In genomic region chr19:11202488-11203193, GRCh38 we compare ENCODE assay signal across 14 cellular contexts. TPM values are rescaled to one million over a fixed set of nuclear protein-coding genes. Genes with fewer than 3 reads are reported as not detected.
A peak's percentile ranks its signal among the peaks of the same experiment; 100 is the strongest.
DNase-seq lines count a peak whose midpoint lies in the region; ATAC-seq and TF ChIP-seq lines count a peak whose summit lies in the region.
"Had no signal": no experiment of that assay in that cellular context is flagged by ENCODE, and none has a peak within 500 bp of the region (broad histone marks: within the 10 kb centered on the region; RNA-seq: fewer than 3 reads in every experiment).

No MANE protein-coding gene starts in this region.

- peak overlapping the region; percentile 54 for H3K4me3 ChIP-seq in left ventricle myocardium inferior
- no peak overlapping the region for H3K4me3 ChIP-seq in psoas muscle

- H3K4me1 ChIP-seq in left ventricle myocardium inferior: peaks cover 57% of the 10 kb centered on the region
- H3K4me1 ChIP-seq in psoas muscle: peaks cover 8% of the 10 kb centered on the region

- H3K27ac Mint-ChIP-seq in activated CD8-positive, alpha-beta T cell treated with anti-CD3 and anti-CD28 coated beads for 36 hours: no peak overlapping the region
- H3K27ac Mint-ChIP-seq: activated CD4-positive, alpha-beta T cell treated with anti-CD3 and anti-CD28 coated beads for 36 hours; natural killer cell treated with Interleukin-12 subunit alpha and Interleukin-12 subunit beta and Interleukin-15 and Interleukin-18, amount 100 ng/mL, for 72 hours had no signal

- DNase-seq in Right ventricle myocardium inferior (ENCODE audit: missing footprints) (peak; percentile 67), cardiac septum (ENCODE audit: low spot score) (no peak), left ventricle myocardium inferior (no peak), psoas muscle (peak in 1 of 2 donors; percentile 47), NCI-H128 (lab: John Stamatoyannopoulos, UW; ENCODE audit: unreplicated experiment) (no peak), hippocampal formation (lab: John Stamatoyannopoulos, UW) (no peak)
- DNase-seq in activated CD8-positive, alpha-beta T cell treated with anti-CD3 and anti-CD28 coated beads for 36 hours: no peak
- DNase-seq: activated CD4-positive, alpha-beta T cell treated with anti-CD3 and anti-CD28 coated beads for 36 hours; NCI-H1436; NCI-H526 treated with DMSO at 0.1 percent for 48 hours had no signal

- H3K4me1 Mint-ChIP-seq in activated CD8-positive, alpha-beta T cell treated with anti-CD3 and anti-CD28 coated beads for 36 hours (ENCODE audit: low read depth): no peaks in the 10 kb centered on the region

- H3K27me3 Mint-ChIP-seq in activated CD8-positive, alpha-beta T cell treated with anti-CD3 and anti-CD28 coated beads for 36 hours: peaks cover 2% of the 10 kb centered on the region

- ATAC-seq in Right ventricle myocardium inferior: no peak
- no peak for ATAC-seq in psoas muscle
- no peak for ATAC-seq in HG02759 (IDR thresholded peaks at IDR 0.05; ENCODE audit: unreplicated experiment)
- ATAC-seq in activated CD8-positive, alpha-beta T cell treated with anti-CD3 and anti-CD28 coated beads for 36 hours: no peak
- ATAC-seq: activated CD4-positive, alpha-beta T cell treated with anti-CD3 and anti-CD28 coated beads for 36 hours; natural killer cell treated with Interleukin-12 subunit alpha and Interleukin-12 subunit beta and Interleukin-15 and Interleukin-18, amount 100 ng/mL, for 72 hours had no signal

- H3K9me3 Mint-ChIP-seq in activated CD8-positive, alpha-beta T cell treated with anti-CD3 and anti-CD28 coated beads for 36 hours: no peaks in the 10 kb centered on the region
- H3K9me3 Mint-ChIP-seq: natural killer cell treated with Interleukin-12 subunit alpha and Interleukin-12 subunit beta and Interleukin-15 and Interleukin-18, amount 100 ng/mL, for 72 hours had no signal

- peaks cover 53% of the 10 kb centered on the region for H3K36me3 ChIP-seq in left ventricle myocardium inferior
- H3K36me3 ChIP-seq in psoas muscle (ENCODE audit: insufficient read depth in 1 of 2, low read depth in 1 of 2): peaks cover 0 to 4% of the 10 kb centered on the region in 2 donors

- no peaks in the 10 kb centered on the region for H3K27me3 ChIP-seq in left ventricle myocardium inferior (ENCODE audit: low read depth)
- H3K27me3 ChIP-seq in psoas muscle (ENCODE audit: insufficient read depth in 3 of 3, low read length in 2 of 3): no peaks in the 10 kb centered on the region

- H3K4me3 Mint-ChIP-seq in activated CD8-positive, alpha-beta T cell treated with anti-CD3 and anti-CD28 coated beads for 36 hours: no peak overlapping the region
- H3K4me3 Mint-ChIP-seq: activated CD4-positive, alpha-beta T cell treated with anti-CD3 and anti-CD28 coated beads for 36 hours; natural killer cell treated with Interleukin-12 subunit alpha and Interleukin-12 subunit beta and Interleukin-15 and Interleukin-18, amount 100 ng/mL, for 72 hours had no signal

- WGBS in psoas muscle, 3 donors: 87 to 94% (median 88%) methylated on average over 20 of the region's 20 CpGs

- CTCF ChIA-PET in activated CD8-positive, alpha-beta T cell treated with anti-CD3 and anti-CD28 coated beads for 36 hours (lab: Charles Lee): interaction anchor here (0.8 to 1.2 kb wide), 3 partner anchors 17 to 66 kb away, joined by 3 to 4 read pairs (median 3); no protein-coding TSS in a partner anchor

- H3K36me3 Mint-ChIP-seq in activated CD8-positive, alpha-beta T cell treated with anti-CD3 and anti-CD28 coated beads for 36 hours (ENCODE audit: low read depth): no peaks in the 10 kb centered on the region
- H3K36me3 Mint-ChIP-seq: natural killer cell treated with Interleukin-12 subunit alpha and Interleukin-12 subunit beta and Interleukin-15 and Interleukin-18, amount 100 ng/mL, for 72 hours had no signal

- intact Hi-C loops in Right ventricle myocardium inferior (cut with DNase I): loop anchor here (1.0 to 5.0 kb wide), 2 partner anchors 64 to 165 kb away; no protein-coding TSS in a partner anchor
- intact Hi-C loops in cardiac septum (cut with DNase I): loop anchor here (1.0 to 10.0 kb wide), 2 partner anchors 64 to 168 kb away; no protein-coding TSS in a partner anchor
- intact Hi-C loops in left ventricle myocardium inferior (cut with micrococcal nuclease): loop anchor here (5.0 kb wide), 1 partner anchor 65 kb away; no protein-coding TSS in a partner anchor
- intact Hi-C loops in psoas muscle (cut with DNase I): loop anchor here (1.0 to 2.0 kb wide), 2 partner anchors 64 kb away; no protein-coding TSS in a partner anchor
- intact Hi-C loops in activated CD8-positive, alpha-beta T cell treated with anti-CD3 and anti-CD28 coated beads for 36 hours (cut with micrococcal nuclease): loop anchor here (5.0 kb wide), 1 partner anchor 65 kb away; no protein-coding TSS in a partner anchor

- H3K9me3 ChIP-seq in left ventricle myocardium inferior (replicated peaks): no peaks in the 10 kb centered on the region
- no peaks in the 10 kb centered on the region for H3K9me3 ChIP-seq in psoas muscle

- H3K27ac ChIP-seq in left ventricle myocardium inferior (replicated peaks) (peak overlapping the region; percentile 95), psoas muscle (peak overlapping the region; percentile 67)

- POLR2A ChIA-PET in activated CD8-positive, alpha-beta T cell treated with anti-CD3 and anti-CD28 coated beads for 36 hours (lab: Charles Lee): no interaction called here

- TF ChIP-seq CTCF in left ventricle myocardium inferior (IDR thresholded peaks at IDR 0.05; ENCODE audit: borderline replicate concordance): no peak
- TF ChIP-seq CTCF in psoas muscle (IDR thresholded peaks at IDR 0.05): no peak
- no peak for TF ChIP-seq CTCF in activated CD8-positive, alpha-beta T cell treated with anti-CD3 and anti-CD28 coated beads for 36 hours (IDR thresholded peaks at IDR 0.05)

RNA-seq across cellular contexts. Expression of gene KANK2, which starts 5.3 kb away (rescaled TPM):
- total RNA-seq in Right ventricle myocardium inferior (434 TPM), cardiac septum (499 TPM), left ventricle myocardium inferior (326 TPM), psoas muscle (100 to 1,000 TPM in 1 of 4 donors, 10 to 100 TPM in 3; 44.0 to 103 (median 68.0) TPM)
- 10 to 100 TPM; 23.7 to 29.9 (median 25.8) TPM for polyA plus RNA-seq in psoas muscle
- total RNA-seq in activated CD8-positive, alpha-beta T cell treated with anti-CD3 and anti-CD28 coated beads for 36 hours: 1 to 10 TPM; 1.9 to 2.0 TPM

RNA-seq across cellular contexts. Expression of gene ANGPTL8, which starts 36.8 kb away (rescaled TPM):
- total RNA-seq in Right ventricle myocardium inferior: 0.87 TPM
- total RNA-seq in cardiac septum: not detected
- total RNA-seq in left ventricle myocardium inferior: not detected
- total RNA-seq in psoas muscle: under 1 TPM in 2 of 4 donors, not detected in 2; 0.48 to 0.49 TPM
- 10 to 100 TPM in 1 of 3 donors, under 1 TPM in 2; 0.08 to 14.6 (median 0.15) TPM for polyA plus RNA-seq in psoas muscle
- not detected for total RNA-seq in activated CD8-positive, alpha-beta T cell treated with anti-CD3 and anti-CD28 coated beads for 36 hours
- total RNA-seq: A172; activated CD4-positive, alpha-beta T cell treated with anti-CD3 and anti-CD28 coated beads for 36 hours; epithelial cell of proximal tubule; natural killer cell treated with Interleukin-12 subunit alpha and Interleukin-12 subunit beta and Interleukin-15 and Interleukin-18, amount 100 ng/mL, for 72 hours had no signal

RNA-seq across cellular contexts. Expression of gene SPC24, which starts 47.1 kb away (rescaled TPM):
- total RNA-seq in Right ventricle myocardium inferior (8.6 TPM), cardiac septum (3.8 TPM), left ventricle myocardium inferior (3.9 TPM), psoas muscle (1 to 10 TPM in 2 of 4 donors, under 1 TPM in 2; 0.51 to 1.7 (median 0.98) TPM)
- under 1 TPM; 0.14 to 0.55 (median 0.44) TPM for polyA plus RNA-seq in psoas muscle
- 10 to 100 TPM; 60.5 to 70.9 TPM for total RNA-seq in activated CD8-positive, alpha-beta T cell treated with anti-CD3 and anti-CD28 coated beads for 36 hours

RNA-seq across cellular contexts. Expression of gene DOCK6, which starts 59.7 kb away (rescaled TPM):
- total RNA-seq in Right ventricle myocardium inferior (35.1 TPM), cardiac septum (50.5 TPM), left ventricle myocardium inferior (43.2 TPM), psoas muscle (10 to 100 TPM; 14.5 to 27.1 (median 17.8) TPM)
- polyA plus RNA-seq in psoas muscle: 10 to 100 TPM in 2 of 3 donors, 1 to 10 TPM in 1; 8.7 to 16.0 (median 11.4) TPM
- total RNA-seq in activated CD8-positive, alpha-beta T cell treated with anti-CD3 and anti-CD28 coated beads for 36 hours: 1 to 10 TPM; 4.5 to 7.9 TPM

Comparison
In these comparisons a context has a peak if more than half of its experiments do, and no peak if none do; other contexts are left out.
1. RNA of gene KANK2, which starts 5.3 kb away (total RNA-seq): 499 TPM in cardiac septum (single experiment), 434 TPM in Right ventricle myocardium inferior (single experiment), 326 TPM in left ventricle myocardium inferior (single experiment) and 44.0 to 103 TPM in psoas muscle; 1.9 to 2.0 TPM in activated CD8-positive, alpha-beta T cell treated with anti-CD3 and anti-CD28 coated beads for 36 hours; every median in the first group is over 10 times any median in the second.